In the genomic region with DNA sequence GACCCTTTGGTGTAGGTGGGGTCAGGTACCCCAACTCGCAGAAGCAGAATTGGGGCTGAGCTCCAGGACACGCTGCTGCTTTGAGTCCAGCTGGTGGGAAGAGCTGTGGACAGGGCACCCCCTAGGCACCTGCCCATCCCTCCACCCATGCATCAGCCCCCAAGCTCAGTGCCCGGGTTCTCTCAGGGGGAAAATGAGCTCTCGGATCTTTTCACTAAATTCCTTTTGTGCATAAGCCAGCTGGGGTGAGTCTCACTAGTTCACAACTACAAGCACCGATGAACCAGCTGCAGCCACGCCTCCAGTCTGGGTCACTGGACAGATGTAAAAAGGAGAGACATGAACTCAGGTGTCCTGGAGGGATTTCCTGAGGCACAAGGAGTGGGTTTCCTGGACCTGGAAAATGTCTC, we compare ENCODE assay signal across 21 cellular contexts.
"Had no signal": no experiment of that assay in that cellular context is flagged by ENCODE, and none has a peak within 500 bp of the region (broad histone marks: within the 10 kb centered on the region; RNA-seq: fewer than 3 reads in every experiment).

No MANE protein-coding gene starts in this region.

- H3K27ac Mint-ChIP-seq: naive thymus-derived CD4-positive, alpha-beta T cell; stimulated activated effector memory CD8-positive, alpha-beta T cell treated with anti-CD3 and anti-CD28 coated beads, Interleukin-12 subunit alpha, Interleukin-12 subunit beta, amount 100 ng/mL, for 72 hours had no signal

- H3K27me3 ChIP-seq: colonic mucosa, hepatocyte, suprapubic skin, thyroid gland, upper lobe of left lung had no signal

- H3K9me3 ChIP-seq: colonic mucosa, neutrophil, thyroid gland had no signal

- H3K27me3 Mint-ChIP-seq: naive thymus-derived CD4-positive, alpha-beta T cell had no signal

- H3K4me3 ChIP-seq: colonic mucosa, hepatocyte, smooth muscle cell, suprapubic skin, thyroid gland, upper lobe of left lung had no signal

- H3K36me3 Mint-ChIP-seq: naive thymus-derived CD4-positive, alpha-beta T cell; stimulated activated effector memory CD8-positive, alpha-beta T cell treated with anti-CD3 and anti-CD28 coated beads, Interleukin-12 subunit alpha, Interleukin-12 subunit beta, amount 100 ng/mL, for 72 hours had no signal

- H3K27ac ChIP-seq: colonic mucosa, hepatocyte, neutrophil, suprapubic skin, thyroid gland, upper lobe of left lung had no signal

- H3K9me3 Mint-ChIP-seq: stimulated activated effector memory CD8-positive, alpha-beta T cell treated with anti-CD3 and anti-CD28 coated beads, Interleukin-12 subunit alpha, Interleukin-12 subunit beta, amount 100 ng/mL, for 72 hours had no signal

- H3K4me1 Mint-ChIP-seq: stimulated activated effector memory CD8-positive, alpha-beta T cell treated with anti-CD3 and anti-CD28 coated beads, Interleukin-12 subunit alpha, Interleukin-12 subunit beta, amount 100 ng/mL, for 72 hours had no signal

- H3K4me1 ChIP-seq: colonic mucosa, suprapubic skin, thyroid gland, upper lobe of left lung had no signal

- H3K36me3 ChIP-seq: colonic mucosa, neutrophil, suprapubic skin, thyroid gland, upper lobe of left lung had no signal

- DNase-seq: colonic mucosa; dermis blood vessel endothelial cell; erythroblast; foreskin melanocyte; head of caudate nucleus; kidney; left cardiac atrium; left ventricle myocardium superior; mammary epithelial cell; naive thymus-derived CD4-positive, alpha-beta T cell; right cardiac atrium; stimulated activated CD4-positive, alpha-beta T cell treated with anti-CD3 and anti-CD28 coated beads, Interleukin-4, amount 100 ng/mL, for 1 hour; stimulated activated CD8-positive, alpha-beta memory T cell treated with anti-CD3 and anti-CD28 coated beads, Interleukin-4, amount 100 ng/mL, for 48 hours; stimulated activated naive CD8-positive, alpha-beta T cell treated with anti-CD3 and anti-CD28 coated beads, Interleukin-15, Interleukin-2, amounts not matched to agents 100 U/mL and 50 U/mL, for 24 hours; thyroid gland; upper lobe of left lung had no signal

- ATAC-seq: left cardiac atrium; left ventricle myocardium superior; naive thymus-derived CD4-positive, alpha-beta T cell; right cardiac atrium; stimulated activated effector memory CD8-positive, alpha-beta T cell treated with anti-CD3 and anti-CD28 coated beads, Interleukin-12 subunit alpha, Interleukin-12 subunit beta, amount 100 ng/mL, for 72 hours; stimulated activated naive CD8-positive, alpha-beta T cell treated with anti-CD3 and anti-CD28 coated beads, Interleukin-15, Interleukin-2, amounts not matched to agents 100 U/mL and 50 U/mL, for 24 hours had no signal

- H3K4me3 Mint-ChIP-seq: naive thymus-derived CD4-positive, alpha-beta T cell; stimulated activated effector memory CD8-positive, alpha-beta T cell treated with anti-CD3 and anti-CD28 coated beads, Interleukin-12 subunit alpha, Interleukin-12 subunit beta, amount 100 ng/mL, for 72 hours had no signal
